In genomic region chr5:137199201-137199600, GRCh38 we compare ENCODE assay signal across 31 cellular contexts.
"Had no signal": no experiment of that assay in that cellular context is flagged by ENCODE, and none has a peak within 500 bp of the region (broad histone marks: within the 10 kb centered on the region; RNA-seq: fewer than 3 reads in every experiment).

No MANE protein-coding gene starts in this region.

- H3K4me1 Mint-ChIP-seq: activated CD4-positive, alpha-beta T cell treated with anti-CD3 and anti-CD28 coated beads for 36 hours; activated naive CD8-positive, alpha-beta T cell treated with anti-CD3 and anti-CD28 coated beads for 36 hours had no signal

- H3K36me3 Mint-ChIP-seq: activated CD4-positive, alpha-beta memory T cell treated with anti-CD3 and anti-CD28 coated beads for 36 hours; activated naive CD8-positive, alpha-beta T cell treated with anti-CD3 and anti-CD28 coated beads for 36 hours; brain; WTC11 had no signal

- H3K36me3 ChIP-seq: ascending aorta had no signal

- H3K4me1 ChIP-seq: ascending aorta had no signal

- H3K9me3 ChIP-seq: ascending aorta had no signal

- ATAC-seq: activated CD4-positive, alpha-beta T cell treated with anti-CD3 and anti-CD28 coated beads for 36 hours; activated CD4-positive, CD25-positive, alpha-beta regulatory T cell treated with anti-CD3 and anti-CD28 coated beads, Interleukin-2, amount 50 U/mL, for 24 hours; activated T-cell treated with anti-CD3 and anti-CD28 coated beads, Interleukin-2, amount 50 U/mL, for 4 hours had no signal

- H3K4me3 Mint-ChIP-seq: activated CD4-positive, alpha-beta memory T cell treated with anti-CD3 and anti-CD28 coated beads for 36 hours; activated CD4-positive, alpha-beta T cell treated with anti-CD3 and anti-CD28 coated beads for 36 hours; activated naive CD8-positive, alpha-beta T cell treated with anti-CD3 and anti-CD28 coated beads for 36 hours; activated T-cell treated with anti-CD3 and anti-CD28 coated beads, Interleukin-2, amount 50 U/mL, for 4 hours; activated T-helper 1 cell treated with anti-CD3 and anti-CD28 coated beads, Interleukin-12 subunit alpha, Interleukin-12 subunit beta, Interleukin-2, Interleukin-4 antibody, amounts not matched to agents 30 ng/mL and 10 ng/mL and 1 ng/mL, durations not matched to agents 14 hours and 24 hours and 36 hours; brain; T-helper 1 cell treated with Interleukin-12 subunit alpha and Interleukin-12 subunit beta and Interleukin-4 antibody, amounts not matched to agents 30 μg/mL and 1 μg/mL, for 36 hours; T-helper 2 cell treated with Interferon-gamma antibody and Interleukin-4, amounts not matched to agents 5 μg/mL and 100 μg/mL, for 36 hours; WTC11 had no signal

- H3K4me2 ChIP-seq: PC-9 had no signal

- H3K9me3 Mint-ChIP-seq: activated CD4-positive, alpha-beta memory T cell treated with anti-CD3 and anti-CD28 coated beads for 36 hours; activated naive CD8-positive, alpha-beta T cell treated with anti-CD3 and anti-CD28 coated beads for 36 hours; activated T-cell treated with anti-CD3 and anti-CD28 coated beads, Interleukin-2, amount 50 U/mL, for 4 hours; activated T-helper 1 cell treated with anti-CD3 and anti-CD28 coated beads, Interleukin-12 subunit alpha, Interleukin-12 subunit beta, Interleukin-2, Interleukin-4 antibody, amounts not matched to agents 30 ng/mL and 10 ng/mL and 1 ng/mL, durations not matched to agents 14 hours and 24 hours and 36 hours; brain; T-helper 1 cell treated with Interleukin-12 subunit alpha and Interleukin-12 subunit beta and Interleukin-4 antibody, amounts not matched to agents 30 μg/mL and 1 μg/mL, for 36 hours; T-helper 2 cell treated with Interferon-gamma antibody and Interleukin-4, amounts not matched to agents 5 μg/mL and 100 μg/mL, for 36 hours had no signal

- H3K27ac Mint-ChIP-seq: activated CD4-positive, alpha-beta memory T cell treated with anti-CD3 and anti-CD28 coated beads for 36 hours; activated CD4-positive, alpha-beta T cell treated with anti-CD3 and anti-CD28 coated beads for 36 hours; activated naive CD8-positive, alpha-beta T cell treated with anti-CD3 and anti-CD28 coated beads for 36 hours; activated T-helper 1 cell treated with anti-CD3 and anti-CD28 coated beads, Interleukin-12 subunit alpha, Interleukin-12 subunit beta, Interleukin-2, Interleukin-4 antibody, amounts not matched to agents 30 ng/mL and 10 ng/mL and 1 ng/mL, durations not matched to agents 14 hours and 24 hours and 36 hours; brain; T-helper 1 cell treated with Interleukin-12 subunit alpha and Interleukin-12 subunit beta and Interleukin-4 antibody, amounts not matched to agents 30 μg/mL and 1 μg/mL, for 36 hours; T-helper 2 cell treated with Interferon-gamma antibody and Interleukin-4, amounts not matched to agents 5 μg/mL and 100 μg/mL, for 36 hours; WTC11 had no signal

- H3K4me3 ChIP-seq: ascending aorta, PC-9 had no signal

- H3K27ac ChIP-seq: ascending aorta, PC-9 had no signal

- DNase-seq: activated CD4-positive, alpha-beta memory T cell treated with anti-CD3 and anti-CD28 coated beads for 36 hours; activated CD4-positive, alpha-beta T cell treated with anti-CD3 and anti-CD28 coated beads for 36 hours; activated CD4-positive, alpha-beta T cell treated with anti-CD3 and anti-CD28 coated beads, Interleukin-2, amount 50 U/mL, for 1 hour; activated CD8-positive, alpha-beta memory T cell treated with anti-CD3 and anti-CD28 coated beads, Interleukin-2, amount 50 U/mL, for 4 hours; activated effector memory CD4-positive, alpha-beta T cell treated with Interleukin-2 at 50 U/mL for 16 hours; activated naive CD4-positive, alpha-beta T cell treated with anti-CD3 and anti-CD28 coated beads, Interleukin-2, amount 50 U/mL, for 16 hours; activated naive CD8-positive, alpha-beta T cell treated with anti-CD3 and anti-CD28 coated beads for 36 hours; activated T-cell treated with anti-CD3 and anti-CD28 coated beads for 4 hours; activated T-cell treated with anti-CD3 and anti-CD28 coated beads, Interleukin-2, amount 50 U/mL, for 4 hours; caudate nucleus; cerebellar nuclear complex; cortex of kidney; NCI-H1105; NCI-H1417 treated with DMSO at 0.1 percent for 48 hours; NCI-H1930; NCI-H2081 treated with DMSO at 0.1 percent for 48 hours; NCI-H226; NCI-H446 treated with DMSO at 0.1 percent for 48 hours; NK-92 treated with Interleukin-12 subunit alpha and Interleukin-12 subunit beta, amount 100 ng/mL, for 24 hours; PC-9; Right ventricle myocardium superior had no signal

- H3K27me3 Mint-ChIP-seq: activated naive CD8-positive, alpha-beta T cell treated with anti-CD3 and anti-CD28 coated beads for 36 hours had no signal

- H3K27me3 ChIP-seq: ascending aorta had no signal

- H2AFZ ChIP-seq: PC-9 had no signal

- FAIRE-seq: bronchial epithelial cell, RCC 7860, TTC549 had no signal
